Comparison of ENCODE assay signal across 1 cellular context in genomic region chr6:33433001-33433559, GRCh38.
TF ChIP-seq lines count a peak whose summit lies in the region.

No MANE protein-coding gene starts in this region.

TF ChIP-seq in WTC11, 78 proteins besides CTCF, POLR2A, EP300 and RAD21 (continued from another document):
- TF ChIP-seq ZNF425 (CRISPR knock-in tag; conservative IDR thresholded peaks at IDR 0.05) (no peak), TEAD1 (CRISPR knock-in tag; IDR thresholded peaks at IDR 0.05) (no peak), E2F1 (CRISPR knock-in tag; IDR thresholded peaks at IDR 0.05) (no peak), NFYB (CRISPR knock-in tag; conservative IDR thresholded peaks at IDR 0.05; ENCODE audit: low read depth) (no peak), SOX15 (CRISPR knock-in tag; IDR thresholded peaks at IDR 0.05) (no peak), ZMAT4 (CRISPR knock-in tag; IDR thresholded peaks at IDR 0.05) (no peak), EMX1 (CRISPR knock-in tag; IDR thresholded peaks at IDR 0.05) (0 out of 2 replicates have a peak, but pooled peaks have one; percentile 51), PREB (CRISPR knock-in tag; IDR thresholded peaks at IDR 0.05; ENCODE audit: borderline replicate concordance) (no peak)
